In genomic region chr13:50244913-50245574, GRCh38 we compare ENCODE assay signal across 8 cellular contexts.
DNase-seq lines count a peak whose midpoint lies in the region; ATAC-seq, FAIRE-seq and TF ChIP-seq lines count a peak whose summit lies in the region.

No MANE protein-coding gene starts in this region.

- H3K4me2 ChIP-seq in keratinocyte (ENCODE audit: control insufficient read depth, extremely low read depth, insufficient read depth, low read depth, low read length) (peak overlapping the region; percentile 19), MM.1S (ENCODE audit: low read depth, low read length) (no peak overlapping the region)

- peaks cover 39% of the 10 kb centered on the region for H3K4me1 Mint-ChIP-seq in activated T-cell treated with anti-CD3 and anti-CD28 coated beads, Interleukin-2, amount 50 U/mL, for 24 hours (ENCODE audit: low read depth)
- peaks cover 40% of the 10 kb centered on the region for H3K4me1 Mint-ChIP-seq in stimulated activated naive CD8-positive, alpha-beta T cell treated with anti-CD3 and anti-CD28 coated beads, Interleukin-15, amount 100 ng/mL, for 72 hours

- H3K9ac ChIP-seq in keratinocyte (ENCODE audit: control insufficient read depth, extremely low read depth, insufficient read depth, low read length) (no peak overlapping the region), MM.1S (ENCODE audit: low read length) (no peak overlapping the region)

- H3K4me3 ChIP-seq in LNCaP clone FGC (ENCODE audit: low read depth, low read length) (no peak overlapping the region), keratinocyte (ENCODE audit: control insufficient read depth in 2 of 3, extremely low read depth in 1 of 3, insufficient read depth in 2 of 3, low read depth in 1 of 3, low read length in 3 of 3) (no peak overlapping the region), MM.1S (ENCODE audit: low read length) (no peak overlapping the region)

- TF ChIP-seq CTCF in GM10248 (IDR thresholded peaks at IDR 0.05; ENCODE audit: control extremely low read depth, extremely low read depth, low read depth, missing control alignments) (no peak), LNCaP clone FGC (IDR thresholded peaks at IDR 0.05; ENCODE audit: control insufficient read depth, extremely low read depth, insufficient read depth) (no peak), keratinocyte (optimal IDR thresholded peaks at IDR 0.05 in 1 of 3, IDR thresholded peaks at IDR 0.05 in 1 of 3, conservative IDR thresholded peaks at IDR 0.05 in 1 of 3; ENCODE audit: extremely low read depth in 1 of 3, insufficient read depth in 2 of 3, low read length in 3 of 3) (no peak), MM.1S (IDR thresholded peaks at IDR 0.05; ENCODE audit: low read length) (no peak)

- no peak overlapping the region for H2AFZ ChIP-seq in keratinocyte (ENCODE audit: control insufficient read depth, low read length)
- H2AFZ ChIP-seq in MM.1S (ENCODE audit: low read length), result no peak overlapping the region

- no peaks in the 10 kb centered on the region for H3K36me3 Mint-ChIP-seq in activated T-cell treated with anti-CD3 and anti-CD28 coated beads, Interleukin-2, amount 50 U/mL, for 24 hours (ENCODE audit: low read depth)

- H3K27ac ChIP-seq in keratinocyte (ENCODE audit: control insufficient read depth, insufficient read depth, low read length), result no peak overlapping the region
- no peak overlapping the region for H3K27ac ChIP-seq in MM.1S (ENCODE audit: low read length)
- no peak overlapping the region for H3K27ac ChIP-seq in caudate nucleus (ENCODE audit: low read depth, low read length)

- peak; percentile 93 for ATAC-seq in GM21786 (IDR thresholded peaks at IDR 0.05; ENCODE audit: unreplicated experiment)
- peak; percentile 98 for ATAC-seq in stimulated activated naive CD8-positive, alpha-beta T cell treated with anti-CD3 and anti-CD28 coated beads, Interleukin-15, amount 100 ng/mL, for 72 hours

- H3K9me3 ChIP-seq in keratinocyte (ENCODE audit: control insufficient read depth, low read depth, low read length) (no peaks in the 10 kb centered on the region), MM.1S (replicated peaks; ENCODE audit: insufficient read depth, low read length) (no peaks in the 10 kb centered on the region)

- POLR2A ChIA-PET in GM10248 (lab: Yijun Ruan, JAX), result no interaction called here

- no peak overlapping the region for H3K4me3 Mint-ChIP-seq in activated T-cell treated with anti-CD3 and anti-CD28 coated beads, Interleukin-2, amount 50 U/mL, for 24 hours
- peak overlapping the region in 1 of 2 donors; percentile 16 for H3K4me3 Mint-ChIP-seq in stimulated activated naive CD8-positive, alpha-beta T cell treated with anti-CD3 and anti-CD28 coated beads, Interleukin-15, amount 100 ng/mL, for 72 hours

- peaks cover 5% of the 10 kb centered on the region for H3K4me1 ChIP-seq in keratinocyte (ENCODE audit: control insufficient read depth, extremely low read depth, insufficient read depth, low read length)
- no peaks in the 10 kb centered on the region for H3K4me1 ChIP-seq in MM.1S (ENCODE audit: low read length)

- CTCF ChIA-PET in GM10248 (lab: Yijun Ruan, JAX), result interaction anchor here (1.5 kb wide), 1 partner anchor 667 kb away, joined by 5 read pairs; no protein-coding TSS in a partner anchor

- peaks cover 5% of the 10 kb centered on the region for H3K9me1 ChIP-seq in keratinocyte (ENCODE audit: control insufficient read depth, extremely low read depth, insufficient read depth, low read length)

- H3K9me3 Mint-ChIP-seq in activated T-cell treated with anti-CD3 and anti-CD28 coated beads, Interleukin-2, amount 50 U/mL, for 24 hours, result peaks cover 2% of the 10 kb centered on the region
- no peaks in the 10 kb centered on the region for H3K9me3 Mint-ChIP-seq in stimulated activated naive CD8-positive, alpha-beta T cell treated with anti-CD3 and anti-CD28 coated beads, Interleukin-15, amount 100 ng/mL, for 72 hours

- H3K79me2 ChIP-seq in keratinocyte (ENCODE audit: control insufficient read depth, insufficient read depth, low read length) (no peaks in the 10 kb centered on the region), MM.1S (ENCODE audit: low read length) (no peaks in the 10 kb centered on the region)

- peaks cover 11% of the 10 kb centered on the region for H3K27me3 ChIP-seq in keratinocyte (ENCODE audit: control insufficient read depth, extremely low read depth, insufficient read depth, low read length)
- no peaks in the 10 kb centered on the region for H3K27me3 ChIP-seq in MM.1S (replicated peaks; ENCODE audit: insufficient read depth, low read length)

- peak; percentile 13 for FAIRE-seq in keratinocyte (lab: Jason Lieb, UNC)

- peaks cover 34% of the 10 kb centered on the region for H3K27me3 Mint-ChIP-seq in activated T-cell treated with anti-CD3 and anti-CD28 coated beads, Interleukin-2, amount 50 U/mL, for 24 hours
- peaks cover 31% of the 10 kb centered on the region for H3K27me3 Mint-ChIP-seq in stimulated activated naive CD8-positive, alpha-beta T cell treated with anti-CD3 and anti-CD28 coated beads, Interleukin-15, amount 100 ng/mL, for 72 hours

- peak overlapping the region; percentile 28 for H3K27ac Mint-ChIP-seq in activated T-cell treated with anti-CD3 and anti-CD28 coated beads, Interleukin-2, amount 50 U/mL, for 24 hours
- H3K27ac Mint-ChIP-seq in stimulated activated naive CD8-positive, alpha-beta T cell treated with anti-CD3 and anti-CD28 coated beads, Interleukin-15, amount 100 ng/mL, for 72 hours, result peak overlapping the region in 1 of 2 donors; percentile 72

- H4K20me1 ChIP-seq in keratinocyte (ENCODE audit: control insufficient read depth, extremely low read depth, insufficient read depth, low read length) (peaks cover 3% of the 10 kb centered on the region), MM.1S (ENCODE audit: insufficient read depth, low read length) (no peaks in the 10 kb centered on the region)

- H3K9me2 ChIP-seq in MM.1S (replicated peaks; ENCODE audit: insufficient read depth, low read length), result no peaks in the 10 kb centered on the region

- H3F3A ChIP-seq in MM.1S (ENCODE audit: insufficient read depth, low read length), result no peaks in the 10 kb centered on the region

- no peaks in the 10 kb centered on the region for H3K36me3 ChIP-seq in keratinocyte (ENCODE audit: control insufficient read depth in 2 of 2, extremely low read depth in 1 of 2, insufficient read depth in 2 of 2, low read length in 2 of 2)
- H3K36me3 ChIP-seq in MM.1S (replicated peaks; ENCODE audit: insufficient read depth, low read length), result no peaks in the 10 kb centered on the region

- DNase-seq in GM10248 (ENCODE audit: extremely low spot score), result peak; percentile 54
- DNase-seq in LNCaP clone FGC (ENCODE audit: low read depth), result peak; percentile 32
- peak; percentile 58 for DNase-seq in activated T-cell treated with anti-CD3 and anti-CD28 coated beads, Interleukin-2, amount 50 U/mL, for 24 hours
- no peak for DNase-seq in keratinocyte (ENCODE audit: low read depth, low spot score)
- peak; percentile 72 to 85 for DNase-seq in stimulated activated naive CD8-positive, alpha-beta T cell treated with anti-CD3 and anti-CD28 coated beads, Interleukin-15, amount 100 ng/mL, for 72 hours
- DNase-seq in MM.1S, result no peak
- DNase-seq in caudate nucleus (lab: John Stamatoyannopoulos, UW), result no peak

- dilution Hi-C loops in keratinocyte (cut with MboI; ENCODE audit: extremely low pct_ligation_motif_present, low sequenced_read_pairs), result no loop called here

Comparison
In these comparisons a context has a peak if more than half of its experiments do, and no peak if none do; other contexts are left out.
1. DNase-seq: peak in GM10248 (single experiment), LNCaP clone FGC (single experiment), activated T-cell treated with anti-CD3 and anti-CD28 coated beads, Interleukin-2, amount 50 U/mL, for 24 hours (single experiment) and stimulated activated naive CD8-positive, alpha-beta T cell treated with anti-CD3 and anti-CD28 coated beads, Interleukin-15, amount 100 ng/mL, for 72 hours (2 of 2); none in keratinocyte (single experiment), MM.1S (single experiment) and caudate nucleus (0 of 61).